Comparison of ENCODE assay signal across 1 cellular context in the genomic region with DNA sequence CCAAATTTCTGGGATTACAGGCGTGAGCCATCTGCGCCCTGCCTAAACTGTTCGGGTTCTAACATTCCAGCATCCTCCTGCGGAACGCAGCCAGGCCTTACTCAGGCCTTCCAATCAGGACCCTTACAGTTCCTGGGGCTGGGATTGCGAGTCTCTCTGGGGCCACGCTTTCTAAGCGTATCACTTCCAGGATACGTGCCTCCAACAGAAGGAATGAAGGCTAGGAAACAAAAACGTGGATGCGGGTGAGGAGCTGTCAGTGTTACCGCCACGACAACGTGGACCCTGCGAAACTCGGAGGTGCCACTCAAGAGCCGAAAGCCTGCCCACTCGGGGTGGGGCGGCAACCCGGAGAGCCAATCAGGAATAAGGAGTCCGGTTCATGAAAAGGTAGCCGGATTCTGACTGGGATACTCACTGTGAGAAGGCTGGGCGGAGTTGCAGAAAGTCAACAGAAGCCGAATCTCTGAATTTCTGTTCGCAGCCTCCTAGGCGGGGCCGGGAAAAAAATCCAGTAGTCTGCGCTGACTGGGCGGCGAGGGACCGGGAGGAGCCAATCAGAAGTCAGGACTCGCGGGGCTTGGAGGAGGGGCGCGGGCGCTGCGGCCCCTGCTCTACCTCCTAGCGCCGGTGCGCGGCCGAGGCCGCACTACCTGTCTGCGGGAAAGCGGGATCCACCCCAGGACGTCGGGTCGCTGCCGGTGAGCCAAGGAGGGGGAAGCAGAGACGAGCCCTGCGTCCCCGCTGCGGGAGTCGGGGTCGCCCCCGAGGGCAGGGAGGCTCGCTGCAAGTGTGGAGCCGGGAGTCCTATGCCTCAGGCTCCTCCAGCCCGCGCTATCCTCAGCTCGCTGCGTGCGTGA.
TF ChIP-seq lines count a peak whose summit lies in the region.

A gene with protein sequence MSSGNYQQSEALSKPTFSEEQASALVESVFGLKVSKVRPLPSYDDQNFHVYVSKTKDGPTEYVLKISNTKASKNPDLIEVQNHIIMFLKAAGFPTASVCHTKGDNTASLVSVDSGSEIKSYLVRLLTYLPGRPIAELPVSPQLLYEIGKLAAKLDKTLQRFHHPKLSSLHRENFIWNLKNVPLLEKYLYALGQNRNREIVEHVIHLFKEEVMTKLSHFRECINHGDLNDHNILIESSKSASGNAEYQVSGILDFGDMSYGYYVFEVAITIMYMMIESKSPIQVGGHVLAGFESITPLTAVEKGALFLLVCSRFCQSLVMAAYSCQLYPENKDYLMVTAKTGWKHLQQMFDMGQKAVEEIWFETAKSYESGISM (plus strand): TSS at position 607 of the 860 bp plus-strand sequence. CDS start 5,512 bp downstream, outside the sequence.

TF ChIP-seq in HEK293, 187 proteins besides CTCF, POLR2A, EP300 and RAD21 (continued from another document and continues in another):
- TF ChIP-seq ZBTB20 (tag by site-specific recombination; IDR thresholded peaks at IDR 0.05) (peak; percentile 12; the same call in 1 of the 2 replicates), ZFP37 (tag by site-specific recombination; IDR thresholded peaks at IDR 0.05) (peak; percentile 68; the same call in 1 of the 2 replicates), ZFHX2 (tag by site-specific recombination; conservative IDR thresholded peaks at IDR 0.05) (no peak), ZNF610 (tag by site-specific recombination; IDR thresholded peaks at IDR 0.05; ENCODE audit: borderline replicate concordance) (0 out of 2 replicates have a peak, but pooled peaks have one; percentile 59), ZNF140 (tag by site-specific recombination; IDR thresholded peaks at IDR 0.05) (no peak), EGR2 (tag by site-specific recombination; IDR thresholded peaks at IDR 0.05; ENCODE audit: low read depth) (no peak), ZXDB (tag by site-specific recombination; IDR thresholded peaks at IDR 0.05) (peak; percentile 96), ZFP69B (tag by site-specific recombination; IDR thresholded peaks at IDR 0.05) (peak; percentile 31; the same call in 1 of the 2 replicates), OVOL3 (tag by site-specific recombination; IDR thresholded peaks at IDR 0.05) (no peak), ZNF292 (tag by site-specific recombination; IDR thresholded peaks at IDR 0.05; ENCODE audit: borderline replicate concordance, low read depth) (no peak), ZNF48 (tag by site-specific recombination; IDR thresholded peaks at IDR 0.05) (no peak), ZIC2 (tag by site-specific recombination; IDR thresholded peaks at IDR 0.05) (peak; percentile 81), TRIM28 (IDR thresholded peaks at IDR 0.05; ENCODE audit: borderline replicate concordance, low read length) (no peak), OSR2 (tag by site-specific recombination; IDR thresholded peaks at IDR 0.05) (peak; percentile 90), ZNF202 (tag by site-specific recombination; IDR thresholded peaks at IDR 0.05; ENCODE audit: borderline replicate concordance) (no peak), ZBTB7A (tag by site-specific recombination; IDR thresholded peaks at IDR 0.05; ENCODE audit: low read depth) (peak; percentile 51; the same call in 1 of the 2 replicates), ZNF184 (tag by site-specific recombination; IDR thresholded peaks at IDR 0.05) (no peak), WT1 (tag by site-specific recombination; IDR thresholded peaks at IDR 0.05) (0 out of 2 replicates have a peak, but pooled peaks have one; percentile 23), ZNF529 (tag by site-specific recombination; IDR thresholded peaks at IDR 0.05; ENCODE audit: insufficient replicate concordance) (no peak), GLI2 (tag by site-specific recombination; IDR thresholded peaks at IDR 0.05; ENCODE audit: borderline replicate concordance, low read depth) (no peak), ZNF335 (tag by site-specific recombination; conservative IDR thresholded peaks at IDR 0.05) (peak; percentile 93), ZNF843 (tag by site-specific recombination; IDR thresholded peaks at IDR 0.05) (no peak), ZNF174 (tag by site-specific recombination; IDR thresholded peaks at IDR 0.05) (no peak)
- TF ChIP-seq, protein P1, sequence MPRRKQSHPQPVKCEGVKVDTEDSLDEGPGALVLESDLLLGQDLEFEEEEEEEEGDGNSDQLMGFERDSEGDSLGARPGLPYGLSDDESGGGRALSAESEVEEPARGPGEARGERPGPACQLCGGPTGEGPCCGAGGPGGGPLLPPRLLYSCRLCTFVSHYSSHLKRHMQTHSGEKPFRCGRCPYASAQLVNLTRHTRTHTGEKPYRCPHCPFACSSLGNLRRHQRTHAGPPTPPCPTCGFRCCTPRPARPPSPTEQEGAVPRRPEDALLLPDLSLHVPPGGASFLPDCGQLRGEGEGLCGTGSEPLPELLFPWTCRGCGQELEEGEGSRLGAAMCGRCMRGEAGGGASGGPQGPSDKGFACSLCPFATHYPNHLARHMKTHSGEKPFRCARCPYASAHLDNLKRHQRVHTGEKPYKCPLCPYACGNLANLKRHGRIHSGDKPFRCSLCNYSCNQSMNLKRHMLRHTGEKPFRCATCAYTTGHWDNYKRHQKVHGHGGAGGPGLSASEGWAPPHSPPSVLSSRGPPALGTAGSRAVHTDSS (tag by site-specific recombination; IDR thresholded peaks at IDR 0.05), result no peak
- TF ChIP-seq, protein P2, sequence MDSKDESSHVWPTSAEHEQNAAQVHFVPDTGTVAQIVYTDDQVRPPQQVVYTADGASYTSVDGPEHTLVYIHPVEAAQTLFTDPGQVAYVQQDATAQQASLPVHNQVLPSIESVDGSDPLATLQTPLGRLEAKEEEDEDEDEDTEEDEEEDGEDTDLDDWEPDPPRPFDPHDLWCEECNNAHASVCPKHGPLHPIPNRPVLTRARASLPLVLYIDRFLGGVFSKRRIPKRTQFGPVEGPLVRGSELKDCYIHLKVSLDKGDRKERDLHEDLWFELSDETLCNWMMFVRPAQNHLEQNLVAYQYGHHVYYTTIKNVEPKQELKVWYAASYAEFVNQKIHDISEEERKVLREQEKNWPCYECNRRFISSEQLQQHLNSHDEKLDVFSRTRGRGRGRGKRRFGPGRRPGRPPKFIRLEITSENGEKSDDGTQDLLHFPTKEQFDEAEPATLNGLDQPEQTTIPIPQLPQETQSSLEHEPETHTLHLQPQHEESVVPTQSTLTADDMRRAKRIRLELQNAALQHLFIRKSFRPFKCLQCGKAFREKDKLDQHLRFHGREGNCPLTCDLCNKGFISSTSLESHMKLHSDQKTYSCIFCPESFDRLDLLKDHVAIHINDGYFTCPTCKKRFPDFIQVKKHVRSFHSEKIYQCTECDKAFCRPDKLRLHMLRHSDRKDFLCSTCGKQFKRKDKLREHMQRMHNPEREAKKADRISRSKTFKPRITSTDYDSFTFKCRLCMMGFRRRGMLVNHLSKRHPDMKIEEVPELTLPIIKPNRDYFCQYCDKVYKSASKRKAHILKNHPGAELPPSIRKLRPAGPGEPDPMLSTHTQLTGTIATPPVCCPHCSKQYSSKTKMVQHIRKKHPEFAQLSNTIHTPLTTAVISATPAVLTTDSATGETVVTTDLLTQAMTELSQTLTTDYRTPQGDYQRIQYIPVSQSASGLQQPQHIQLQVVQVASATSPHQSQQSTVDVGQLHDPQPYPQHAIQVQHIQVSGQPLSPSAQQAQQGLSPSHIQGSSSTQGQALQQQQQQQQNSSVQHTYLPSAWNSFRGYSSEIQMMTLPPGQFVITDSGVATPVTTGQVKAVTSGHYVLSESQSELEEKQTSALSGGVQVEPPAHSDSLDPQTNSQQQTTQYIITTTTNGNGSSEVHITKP (tag by site-specific recombination; IDR thresholded peaks at IDR 0.05), result peak; percentile 8; the same call in 1 of the 2 replicates
- TF ChIP-seq, protein P3, sequence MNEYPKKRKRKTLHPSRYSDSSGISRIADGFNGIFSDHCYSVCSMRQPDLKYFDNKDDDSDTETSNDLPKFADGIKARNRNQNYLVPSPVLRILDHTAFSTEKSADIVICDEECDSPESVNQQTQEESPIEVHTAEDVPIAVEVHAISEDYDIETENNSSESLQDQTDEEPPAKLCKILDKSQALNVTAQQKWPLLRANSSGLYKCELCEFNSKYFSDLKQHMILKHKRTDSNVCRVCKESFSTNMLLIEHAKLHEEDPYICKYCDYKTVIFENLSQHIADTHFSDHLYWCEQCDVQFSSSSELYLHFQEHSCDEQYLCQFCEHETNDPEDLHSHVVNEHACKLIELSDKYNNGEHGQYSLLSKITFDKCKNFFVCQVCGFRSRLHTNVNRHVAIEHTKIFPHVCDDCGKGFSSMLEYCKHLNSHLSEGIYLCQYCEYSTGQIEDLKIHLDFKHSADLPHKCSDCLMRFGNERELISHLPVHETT (tag by site-specific recombination; IDR thresholded peaks at IDR 0.05), result no peak
- TF ChIP-seq, protein P4, sequence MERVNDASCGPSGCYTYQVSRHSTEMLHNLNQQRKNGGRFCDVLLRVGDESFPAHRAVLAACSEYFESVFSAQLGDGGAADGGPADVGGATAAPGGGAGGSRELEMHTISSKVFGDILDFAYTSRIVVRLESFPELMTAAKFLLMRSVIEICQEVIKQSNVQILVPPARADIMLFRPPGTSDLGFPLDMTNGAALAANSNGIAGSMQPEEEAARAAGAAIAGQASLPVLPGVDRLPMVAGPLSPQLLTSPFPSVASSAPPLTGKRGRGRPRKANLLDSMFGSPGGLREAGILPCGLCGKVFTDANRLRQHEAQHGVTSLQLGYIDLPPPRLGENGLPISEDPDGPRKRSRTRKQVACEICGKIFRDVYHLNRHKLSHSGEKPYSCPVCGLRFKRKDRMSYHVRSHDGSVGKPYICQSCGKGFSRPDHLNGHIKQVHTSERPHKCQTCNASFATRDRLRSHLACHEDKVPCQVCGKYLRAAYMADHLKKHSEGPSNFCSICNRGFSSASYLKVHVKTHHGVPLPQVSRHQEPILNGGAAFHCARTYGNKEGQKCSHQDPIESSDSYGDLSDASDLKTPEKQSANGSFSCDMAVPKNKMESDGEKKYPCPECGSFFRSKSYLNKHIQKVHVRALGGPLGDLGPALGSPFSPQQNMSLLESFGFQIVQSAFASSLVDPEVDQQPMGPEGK (tag by site-specific recombination; IDR thresholded peaks at IDR 0.05), result peak; percentile 79
- TF ChIP-seq, protein P5, sequence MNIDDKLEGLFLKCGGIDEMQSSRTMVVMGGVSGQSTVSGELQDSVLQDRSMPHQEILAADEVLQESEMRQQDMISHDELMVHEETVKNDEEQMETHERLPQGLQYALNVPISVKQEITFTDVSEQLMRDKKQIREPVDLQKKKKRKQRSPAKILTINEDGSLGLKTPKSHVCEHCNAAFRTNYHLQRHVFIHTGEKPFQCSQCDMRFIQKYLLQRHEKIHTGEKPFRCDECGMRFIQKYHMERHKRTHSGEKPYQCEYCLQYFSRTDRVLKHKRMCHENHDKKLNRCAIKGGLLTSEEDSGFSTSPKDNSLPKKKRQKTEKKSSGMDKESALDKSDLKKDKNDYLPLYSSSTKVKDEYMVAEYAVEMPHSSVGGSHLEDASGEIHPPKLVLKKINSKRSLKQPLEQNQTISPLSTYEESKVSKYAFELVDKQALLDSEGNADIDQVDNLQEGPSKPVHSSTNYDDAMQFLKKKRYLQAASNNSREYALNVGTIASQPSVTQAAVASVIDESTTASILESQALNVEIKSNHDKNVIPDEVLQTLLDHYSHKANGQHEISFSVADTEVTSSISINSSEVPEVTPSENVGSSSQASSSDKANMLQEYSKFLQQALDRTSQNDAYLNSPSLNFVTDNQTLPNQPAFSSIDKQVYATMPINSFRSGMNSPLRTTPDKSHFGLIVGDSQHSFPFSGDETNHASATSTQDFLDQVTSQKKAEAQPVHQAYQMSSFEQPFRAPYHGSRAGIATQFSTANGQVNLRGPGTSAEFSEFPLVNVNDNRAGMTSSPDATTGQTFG (tag by site-specific recombination; IDR thresholded peaks at IDR 0.05; ENCODE audit: borderline replicate concordance), result no peak
- TF ChIP-seq, protein P6, sequence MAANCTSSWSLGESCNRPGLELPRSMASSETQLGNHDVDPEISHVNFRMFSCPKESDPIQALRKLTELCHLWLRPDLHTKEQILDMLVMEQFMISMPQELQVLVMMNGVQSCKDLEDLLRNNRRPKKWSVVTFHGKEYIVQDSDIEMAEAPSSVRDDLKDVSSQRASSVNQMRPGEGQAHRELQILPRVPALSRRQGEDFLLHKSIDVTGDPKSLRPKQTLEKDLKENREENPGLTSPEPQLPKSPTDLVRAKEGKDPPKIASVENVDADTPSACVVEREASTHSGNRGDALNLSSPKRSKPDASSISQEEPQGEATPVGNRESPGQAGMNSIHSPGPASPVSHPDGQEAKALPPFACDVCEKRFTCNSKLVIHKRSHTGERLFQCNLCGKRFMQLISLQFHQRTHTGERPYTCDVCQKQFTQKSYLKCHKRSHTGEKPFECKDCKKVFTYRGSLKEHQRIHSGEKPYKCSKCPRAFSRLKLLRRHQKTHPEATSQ (tag by site-specific recombination; IDR thresholded peaks at IDR 0.05), result 0 out of 2 replicates have a peak, but pooled peaks have one; percentile 22
- TF ChIP-seq, protein P7, sequence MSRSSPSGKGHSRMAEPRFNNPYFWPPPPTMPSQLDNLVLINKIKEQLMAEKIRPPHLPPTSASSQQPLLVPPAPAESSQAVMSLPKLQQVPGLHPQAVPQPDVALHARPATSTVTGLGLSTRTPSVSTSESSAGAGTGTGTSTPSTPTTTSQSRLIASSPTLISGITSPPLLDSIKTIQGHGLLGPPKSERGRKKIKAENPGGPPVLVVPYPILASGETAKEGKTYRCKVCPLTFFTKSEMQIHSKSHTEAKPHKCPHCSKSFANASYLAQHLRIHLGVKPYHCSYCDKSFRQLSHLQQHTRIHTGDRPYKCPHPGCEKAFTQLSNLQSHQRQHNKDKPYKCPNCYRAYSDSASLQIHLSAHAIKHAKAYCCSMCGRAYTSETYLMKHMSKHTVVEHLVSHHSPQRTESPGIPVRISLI (tag by site-specific recombination; IDR thresholded peaks at IDR 0.05), result peak; percentile 91; the same call in 1 of the 2 replicates
- TF ChIP-seq, protein P8, sequence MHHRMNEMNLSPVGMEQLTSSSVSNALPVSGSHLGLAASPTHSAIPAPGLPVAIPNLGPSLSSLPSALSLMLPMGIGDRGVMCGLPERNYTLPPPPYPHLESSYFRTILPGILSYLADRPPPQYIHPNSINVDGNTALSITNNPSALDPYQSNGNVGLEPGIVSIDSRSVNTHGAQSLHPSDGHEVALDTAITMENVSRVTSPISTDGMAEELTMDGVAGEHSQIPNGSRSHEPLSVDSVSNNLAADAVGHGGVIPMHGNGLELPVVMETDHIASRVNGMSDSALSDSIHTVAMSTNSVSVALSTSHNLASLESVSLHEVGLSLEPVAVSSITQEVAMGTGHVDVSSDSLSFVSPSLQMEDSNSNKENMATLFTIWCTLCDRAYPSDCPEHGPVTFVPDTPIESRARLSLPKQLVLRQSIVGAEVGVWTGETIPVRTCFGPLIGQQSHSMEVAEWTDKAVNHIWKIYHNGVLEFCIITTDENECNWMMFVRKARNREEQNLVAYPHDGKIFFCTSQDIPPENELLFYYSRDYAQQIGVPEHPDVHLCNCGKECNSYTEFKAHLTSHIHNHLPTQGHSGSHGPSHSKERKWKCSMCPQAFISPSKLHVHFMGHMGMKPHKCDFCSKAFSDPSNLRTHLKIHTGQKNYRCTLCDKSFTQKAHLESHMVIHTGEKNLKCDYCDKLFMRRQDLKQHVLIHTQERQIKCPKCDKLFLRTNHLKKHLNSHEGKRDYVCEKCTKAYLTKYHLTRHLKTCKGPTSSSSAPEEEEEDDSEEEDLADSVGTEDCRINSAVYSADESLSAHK (tag by site-specific recombination; IDR thresholded peaks at IDR 0.05), result no peak
- TF ChIP-seq, protein P9, sequence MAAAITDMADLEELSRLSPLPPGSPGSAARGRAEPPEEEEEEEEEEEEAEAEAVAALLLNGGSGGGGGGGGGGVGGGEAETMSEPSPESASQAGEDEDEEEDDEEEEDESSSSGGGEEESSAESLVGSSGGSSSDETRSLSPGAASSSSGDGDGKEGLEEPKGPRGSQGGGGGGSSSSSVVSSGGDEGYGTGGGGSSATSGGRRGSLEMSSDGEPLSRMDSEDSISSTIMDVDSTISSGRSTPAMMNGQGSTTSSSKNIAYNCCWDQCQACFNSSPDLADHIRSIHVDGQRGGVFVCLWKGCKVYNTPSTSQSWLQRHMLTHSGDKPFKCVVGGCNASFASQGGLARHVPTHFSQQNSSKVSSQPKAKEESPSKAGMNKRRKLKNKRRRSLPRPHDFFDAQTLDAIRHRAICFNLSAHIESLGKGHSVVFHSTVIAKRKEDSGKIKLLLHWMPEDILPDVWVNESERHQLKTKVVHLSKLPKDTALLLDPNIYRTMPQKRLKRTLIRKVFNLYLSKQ (tag by site-specific recombination; IDR thresholded peaks at IDR 0.05; ENCODE audit: borderline replicate concordance), result no peak
